8 cellular contexts compared by ENCODE assay signal in the genomic region with DNA sequence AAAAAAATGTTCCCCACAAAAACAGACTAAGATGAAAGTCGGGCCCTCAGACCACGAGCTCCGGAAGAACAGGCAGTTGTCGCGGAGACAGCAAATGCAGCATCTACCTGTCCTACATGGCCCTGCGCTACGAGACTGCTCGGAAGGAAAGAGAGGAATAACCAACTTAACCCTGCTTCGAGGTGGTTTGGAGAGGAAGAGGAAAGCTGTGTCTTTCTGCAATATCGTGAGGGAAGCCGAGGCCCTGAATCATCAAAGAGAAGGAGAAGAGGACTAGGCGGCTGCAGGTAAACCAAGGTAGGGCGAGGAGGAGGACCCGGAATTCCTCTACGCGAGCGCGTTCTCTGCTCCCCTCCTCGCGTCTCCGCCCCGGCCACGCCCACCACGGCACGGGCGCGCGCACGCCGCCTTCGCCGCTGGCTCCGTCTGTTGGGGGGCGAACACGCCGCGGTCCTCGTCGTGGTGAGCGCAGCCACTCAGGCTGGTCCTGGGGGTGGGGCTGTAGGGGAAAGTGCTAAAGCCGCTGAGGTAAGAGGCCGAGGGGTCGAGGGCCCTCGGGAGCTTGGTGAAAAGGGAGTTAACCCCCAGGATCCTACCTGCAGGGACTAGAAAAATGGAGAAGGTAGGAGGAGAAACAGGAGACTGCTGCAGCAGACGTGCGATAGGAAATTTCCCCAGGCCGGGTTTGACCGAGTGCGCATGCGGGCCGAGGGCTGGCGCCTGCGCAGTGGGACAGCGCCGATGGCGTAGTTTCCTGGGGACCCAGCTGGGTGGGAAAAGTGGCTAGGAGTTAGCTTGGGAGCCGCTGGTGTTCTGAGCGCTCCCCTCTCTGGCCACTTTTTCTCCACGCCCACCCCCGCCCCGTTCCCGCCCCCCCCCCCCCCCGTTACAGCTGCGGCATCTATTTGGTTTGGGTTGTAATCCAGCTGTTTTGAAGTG. TPM values are rescaled to one million over a fixed set of nuclear protein-coding genes. Genes with fewer than 3 reads are reported as not detected.
DNase-seq lines count a peak whose midpoint lies in the region; ATAC-seq and TF ChIP-seq lines count a peak whose summit lies in the region.

A gene (plus strand): TSS at position 402 of the 939 bp plus-strand sequence. CDS start 7,903 bp downstream, outside the sequence.
A gene with protein sequence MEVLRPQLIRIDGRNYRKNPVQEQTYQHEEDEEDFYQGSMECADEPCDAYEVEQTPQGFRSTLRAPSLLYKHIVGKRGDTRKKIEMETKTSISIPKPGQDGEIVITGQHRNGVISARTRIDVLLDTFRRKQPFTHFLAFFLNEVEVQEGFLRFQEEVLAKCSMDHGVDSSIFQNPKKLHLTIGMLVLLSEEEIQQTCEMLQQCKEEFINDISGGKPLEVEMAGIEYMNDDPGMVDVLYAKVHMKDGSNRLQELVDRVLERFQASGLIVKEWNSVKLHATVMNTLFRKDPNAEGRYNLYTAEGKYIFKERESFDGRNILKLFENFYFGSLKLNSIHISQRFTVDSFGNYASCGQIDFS (minus strand): TSS at position 666 of the 939 bp plus-strand sequence. CDS start 2,978 bp downstream, outside the sequence.

- peak within 1 kb of the TSS; percentile 98 for H2AFZ ChIP-seq in fibroblast of lung (ENCODE audit: low read length)

- H3K9me3 Mint-ChIP-seq in activated T-helper 17 cell treated with anti-CD3 and anti-CD28 coated beads, Interleukin-2, amount 50 U/mL, for 72 hours: no peaks in the 10 kb centered on the region
- no peaks in the 10 kb centered on the region for H3K9me3 Mint-ChIP-seq in naive B cell
- H3K9me3 Mint-ChIP-seq in stimulated activated effector memory CD8-positive, alpha-beta T cell treated with anti-CD3 and anti-CD28 coated beads, Interleukin-12 subunit alpha, Interleukin-12 subunit beta, amount 100 ng/mL, for 72 hours: no peaks in the 10 kb centered on the region

- CTCF ChIA-PET in RWPE1 (lab: Yijun Ruan, JAX): interaction anchor here (0.5 to 1.2 kb wide), 8 partner anchors 59 to 1007 kb away, joined by 3 to 5 read pairs (median 3); no protein-coding TSS in a partner anchor

- peaks cover 75% of the 10 kb centered on the region for H3K36me3 Mint-ChIP-seq in activated T-helper 17 cell treated with anti-CD3 and anti-CD28 coated beads, Interleukin-2, amount 50 U/mL, for 72 hours (ENCODE audit: low read depth)
- H3K36me3 Mint-ChIP-seq in naive B cell: no peaks in the 10 kb centered on the region
- H3K36me3 Mint-ChIP-seq in stimulated activated effector memory CD8-positive, alpha-beta T cell treated with anti-CD3 and anti-CD28 coated beads, Interleukin-12 subunit alpha, Interleukin-12 subunit beta, amount 100 ng/mL, for 72 hours: peaks cover 71% of the 10 kb centered on the region

- peak within 1 kb of the TSS; percentile 99 for H3K4me2 ChIP-seq in fibroblast of lung (ENCODE audit: extremely low read depth, insufficient read depth, low read length)

- peaks cover 12% of the 10 kb centered on the region for H3K79me2 ChIP-seq in fibroblast of lung (ENCODE audit: control insufficient read depth, insufficient read depth, low read length)

- no peaks in the 10 kb centered on the region for H3K36me3 ChIP-seq in fibroblast of lung (ENCODE audit: control insufficient read depth, insufficient read depth, low read length)

- TF ChIP-seq CTCF in RWPE1 (conservative IDR thresholded peaks at IDR 0.05; ENCODE audit: low read depth) (no peak), fibroblast of lung (conservative IDR thresholded peaks at IDR 0.05 in 1 of 2, IDR thresholded peaks at IDR 0.05 in 1 of 2; ENCODE audit: low read depth in 1 of 2, low read length in 2 of 2) (no peak)

- peak; percentile 91 for DNase-seq in Daoy (ENCODE audit: low read depth)
- peak; percentile 85 for DNase-seq in GOT3 (lab: John Stamatoyannopoulos, UW)
- peak; percentile 92 for DNase-seq in LoVo (ENCODE audit: low spot score)
- DNase-seq in RWPE1 (ENCODE audit: low spot score): peak; percentile 92
- peak; percentile 85 to 93 for DNase-seq in fibroblast of lung (ENCODE audit: low read depth in 2 of 2)
- peak; percentile 97 for DNase-seq in naive B cell
- DNase-seq in stimulated activated effector memory CD8-positive, alpha-beta T cell treated with anti-CD3 and anti-CD28 coated beads, Interleukin-12 subunit alpha, Interleukin-12 subunit beta, amount 100 ng/mL, for 72 hours (ENCODE audit: low spot score in 2 of 2): peak; percentile 97 to 98

- no peaks in the 10 kb centered on the region for H4K20me1 ChIP-seq in fibroblast of lung (ENCODE audit: control insufficient read depth, extremely low read depth, insufficient read depth, low read length)

- H3K9me3 ChIP-seq in fibroblast of lung (ENCODE audit: control insufficient read depth, insufficient read depth, low read depth, low read length): no peaks in the 10 kb centered on the region

- POLR2A ChIA-PET in RWPE1 (lab: Yijun Ruan, JAX; ENCODE audit: low non-redundant PET): interaction anchor here (0.5 to 1.3 kb wide), 8 partner anchors 18 to 789 kb away, joined by 3 to 8 read pairs (median 4); no protein-coding TSS in a partner anchor

- peaks cover 10% of the 10 kb centered on the region for H3K4me1 Mint-ChIP-seq in activated T-helper 17 cell treated with anti-CD3 and anti-CD28 coated beads, Interleukin-2, amount 50 U/mL, for 72 hours
- peaks cover 20 to 60% (median 52%) of the 10 kb centered on the region in 3 donors for H3K4me1 Mint-ChIP-seq in naive B cell
- peaks cover 20% of the 10 kb centered on the region for H3K4me1 Mint-ChIP-seq in stimulated activated effector memory CD8-positive, alpha-beta T cell treated with anti-CD3 and anti-CD28 coated beads, Interleukin-12 subunit alpha, Interleukin-12 subunit beta, amount 100 ng/mL, for 72 hours

- peak within 1 kb of the TSS; percentile 82 to 98 (median 92) for H3K4me3 ChIP-seq in fibroblast of lung (replicated peaks in 1 of 4; ENCODE audit: control extremely low read depth in 1 of 4, insufficient read depth in 1 of 4, low read depth in 3 of 4, low read length in 4 of 4)

- H3K27ac ChIP-seq in RWPE1: peak within 1 kb of the TSS; percentile 98
- H3K27ac ChIP-seq in fibroblast of lung (ENCODE audit: insufficient read depth, low read length): peak within 1 kb of the TSS; percentile 83

- peak within 1 kb of the TSS; percentile 74 for H3K9ac ChIP-seq in fibroblast of lung (ENCODE audit: insufficient read depth, low read length)

- H3K27me3 ChIP-seq in fibroblast of lung (ENCODE audit: control insufficient read depth, insufficient read depth, low read length): no peaks in the 10 kb centered on the region

- H3K4me1 ChIP-seq in fibroblast of lung (ENCODE audit: control insufficient read depth, extremely low read depth, insufficient read depth, low read length): peaks cover 5% of the 10 kb centered on the region

- peak; percentile 89 for ATAC-seq in activated T-helper 17 cell treated with anti-CD3 and anti-CD28 coated beads, Interleukin-2, amount 50 U/mL, for 72 hours (replicated peaks)
- ATAC-seq in naive B cell (ENCODE audit: low read depth in 2 of 2): peak; percentile 84 to 85
- ATAC-seq in stimulated activated effector memory CD8-positive, alpha-beta T cell treated with anti-CD3 and anti-CD28 coated beads, Interleukin-12 subunit alpha, Interleukin-12 subunit beta, amount 100 ng/mL, for 72 hours: peak; percentile 94

- H3K4me3 Mint-ChIP-seq in activated T-helper 17 cell treated with anti-CD3 and anti-CD28 coated beads, Interleukin-2, amount 50 U/mL, for 72 hours: peak within 1 kb of the TSS; percentile 94
- peak within 1 kb of the TSS; percentile 84 to 100 (median 98) for H3K4me3 Mint-ChIP-seq in naive B cell
- peak within 1 kb of the TSS; percentile 81 for H3K4me3 Mint-ChIP-seq in stimulated activated effector memory CD8-positive, alpha-beta T cell treated with anti-CD3 and anti-CD28 coated beads, Interleukin-12 subunit alpha, Interleukin-12 subunit beta, amount 100 ng/mL, for 72 hours

- H3K27me3 Mint-ChIP-seq in activated T-helper 17 cell treated with anti-CD3 and anti-CD28 coated beads, Interleukin-2, amount 50 U/mL, for 72 hours: no peaks in the 10 kb centered on the region
- no peaks in the 10 kb centered on the region for H3K27me3 Mint-ChIP-seq in naive B cell

- H3K27ac Mint-ChIP-seq in activated T-helper 17 cell treated with anti-CD3 and anti-CD28 coated beads, Interleukin-2, amount 50 U/mL, for 72 hours: peak within 1 kb of the TSS; percentile 95
- peak within 1 kb of the TSS; percentile 92 to 100 (median 99) for H3K27ac Mint-ChIP-seq in naive B cell
- peak within 1 kb of the TSS; percentile 91 for H3K27ac Mint-ChIP-seq in stimulated activated effector memory CD8-positive, alpha-beta T cell treated with anti-CD3 and anti-CD28 coated beads, Interleukin-12 subunit alpha, Interleukin-12 subunit beta, amount 100 ng/mL, for 72 hours

RNA-seq across cellular contexts. Expression of the first gene that starts in this region (rescaled TPM):
- 27.2 and 48.3 TPM in 2 replicates for total RNA-seq in Daoy (2014; rRNA removed; shearing (Covaris generic))
- total RNA-seq in activated T-helper 17 cell treated with anti-CD3 and anti-CD28 coated beads, Interleukin-2, amount 50 U/mL, for 72 hours: 100 to 1,000 TPM in 1 of 2 donors, 10 to 100 TPM in 1; 74.3 to 119 TPM
- total RNA-seq in fibroblast of lung: 47.2 and 54.2 TPM in 2 replicates
- polyA plus RNA-seq in fibroblast of lung: 46.0 and 73.6 TPM in 2 replicates
- 33.9 and 52.9 TPM in 2 replicates for polyA plus RNA-seq in fibroblast of lung (2012)
- 6.3 and 11.0 TPM in 2 replicates for polyA minus RNA-seq in fibroblast of lung (ENCODE audit: low replicate concordance)
- polyA plus RNA-seq in naive B cell (ENCODE audit: low read depth in 6 of 6): 100 to 1,000 TPM; 485 to 708 (median 561) TPM

RNA-seq across cellular contexts. Expression of the second gene that starts in this region (rescaled TPM):
- total RNA-seq in Daoy (2014; rRNA removed; shearing (Covaris generic)): 16.5 and 24.6 TPM in 2 replicates
- total RNA-seq in activated T-helper 17 cell treated with anti-CD3 and anti-CD28 coated beads, Interleukin-2, amount 50 U/mL, for 72 hours: 10 to 100 TPM; 44.0 to 48.6 TPM
- 35.2 and 42.1 TPM in 2 replicates for total RNA-seq in fibroblast of lung
- polyA plus RNA-seq in fibroblast of lung (36.1 and 40.2 TPM in 2 replicates), naive B cell (ENCODE audit: low read depth in 6 of 6) (10 to 100 TPM; 43.8 to 69.0 (median 48.4) TPM)
- polyA plus RNA-seq in fibroblast of lung (2012): 26.2 and 26.4 TPM in 2 replicates
- 6.5 and 16.8 TPM in 2 replicates for polyA minus RNA-seq in fibroblast of lung (ENCODE audit: low replicate concordance)

Comparison
In these comparisons a context has a peak if more than half of its experiments do, and no peak if none do; other contexts are left out.
1. Peak in every context shown above with its lines: DNase-seq, ATAC-seq, H3K4me3 ChIP-seq and H3K27ac ChIP-seq.